In the genomic region with DNA sequence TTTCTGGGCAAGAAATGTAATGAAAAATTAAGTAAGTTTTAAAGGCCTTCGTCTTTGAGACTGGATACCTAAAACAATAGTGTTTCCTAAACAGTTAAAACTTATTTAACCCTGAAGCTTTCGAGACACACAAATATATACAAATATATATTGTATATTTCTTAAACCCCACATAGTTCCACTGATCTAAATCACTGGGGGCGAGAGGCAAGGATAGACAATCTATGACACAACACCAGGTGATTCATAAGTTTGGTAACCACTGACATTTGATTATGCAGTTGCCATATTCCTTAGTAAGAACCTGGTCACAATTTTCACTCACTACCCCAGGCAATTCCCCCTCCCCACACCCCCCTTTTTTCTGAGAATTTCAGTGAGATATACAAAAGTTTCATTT, we compare ENCODE assay signal across 8 cellular contexts. TPM values are rescaled to one million over a fixed set of nuclear protein-coding genes. Genes with fewer than 3 reads are reported as not detected.
DNase-seq lines count a peak whose midpoint lies in the region; ATAC-seq, FAIRE-seq and TF ChIP-seq lines count a peak whose summit lies in the region.

No MANE protein-coding gene starts in this region.

- peak overlapping the region; percentile 60 for H3K4me3 Mint-ChIP-seq in Calu3 (ENCODE audit: low read depth, unreplicated experiment)

- CTCF ChIA-PET in Calu3 (lab: Charles Lee) = interaction anchor here (0.8 kb wide), 2 partner anchors 43 to 343 kb away, joined by 3 to 4 read pairs; a partner anchor contains a TSS

- ATAC-seq in HG02588 (IDR thresholded peaks at IDR 0.05; ENCODE audit: unreplicated experiment) = no peak

- H3K4me1 Mint-ChIP-seq in Calu3 (ENCODE audit: low read depth, unreplicated experiment) = peaks cover 46% of the 10 kb centered on the region

- H3K9me3 Mint-ChIP-seq in Calu3 (ENCODE audit: low read depth, unreplicated experiment) = no peaks in the 10 kb centered on the region

- no peaks in the 10 kb centered on the region for H3K27me3 Mint-ChIP-seq in Calu3 (ENCODE audit: unreplicated experiment)

- TF ChIP-seq CTCF in Calu3 (IDR thresholded peaks at IDR 0.05; ENCODE audit: unreplicated experiment) (no peak), bronchial epithelial cell (IDR thresholded peaks at IDR 0.05; ENCODE audit: insufficient read depth, low read length, severe bottlenecking) (no peak), GM13976 (IDR thresholded peaks at IDR 0.05; ENCODE audit: borderline replicate concordance, control extremely low read depth, extremely low read depth, insufficient read depth, missing control alignments) (no peak)

- peaks cover 21 to 23% of the 10 kb centered on the region in 2 donors for H3K4me1 ChIP-seq in mucosa of rectum (ENCODE audit: control insufficient read depth in 2 of 2, insufficient read depth in 2 of 2, low read length in 2 of 2)

- peak overlapping the region; percentile 72 to 81 for H3K9ac ChIP-seq in mucosa of rectum (ENCODE audit: low read depth in 1 of 2, low read length in 2 of 2)

- TSS peak; percentile 70 for BruUV-seq in Calu3 (replicated peaks; lab: Mats Ljungman, UMichigan)

- intact Hi-C loops in Calu3 (cut with micrococcal nuclease; ENCODE audit: unreplicated experiment) = no loop called here

- no peak for TF ChIP-seq POLR2A in GM12892 (IDR thresholded peaks at IDR 0.05; ENCODE audit: low read depth, low read length)

- H3K27ac ChIP-seq in mucosa of rectum (ENCODE audit: low read depth in 2 of 2, low read length in 2 of 2) = peak overlapping the region; percentile 63 to 85

- in situ Hi-C loops in GM13976 (cut with MboI; ENCODE audit: low sequenced_read_pairs, unreplicated experiment) = no loop called here

- H3K9me3 ChIP-seq in mucosa of rectum (ENCODE audit: control insufficient read depth in 2 of 2, low read length in 2 of 2) = no peaks in the 10 kb centered on the region

- no peaks in the 10 kb centered on the region for H3K27me3 ChIP-seq in bronchial epithelial cell (ENCODE audit: control insufficient read depth, insufficient read depth, low read length)
- H3K27me3 ChIP-seq in mucosa of rectum (ENCODE audit: control insufficient read depth in 2 of 2, insufficient read depth in 2 of 2, low read length in 2 of 2) = no peaks in the 10 kb centered on the region

- no peaks in the 10 kb centered on the region for H3K36me3 ChIP-seq in bronchial epithelial cell (ENCODE audit: control insufficient read depth, insufficient read depth, low read length)
- peaks cover 0 to 2% of the 10 kb centered on the region in 2 donors for H3K36me3 ChIP-seq in mucosa of rectum (ENCODE audit: control insufficient read depth in 2 of 2, insufficient read depth in 2 of 2, low read length in 2 of 2)

- peaks cover 56% of the 10 kb centered on the region for H3K36me3 Mint-ChIP-seq in Calu3 (ENCODE audit: insufficient read depth, unreplicated experiment)

- FAIRE-seq in bronchial epithelial cell (lab: Jason Lieb, UNC) (no peak), GM12892 (lab: Jason Lieb, UNC) (no peak)

- no peak for DNase-seq in Calu3
- peak; percentile 49 for DNase-seq in NCI-H460 (ENCODE audit: extremely low read depth, low read depth)
- peak; percentile 86 for DNase-seq in bronchial epithelial cell (ENCODE audit: low read depth)
- DNase-seq in GM13976 (ENCODE audit: low spot score) = no peak
- DNase-seq in GM12892 (ENCODE audit: insufficient read length) = no peak
- DNase-seq in NCI-H2171 (lab: John Stamatoyannopoulos, UW) = no peak

- H3K4me3 ChIP-seq in bronchial epithelial cell (ENCODE audit: low read depth, low read length) (peak overlapping the region; percentile 46), mucosa of rectum (ENCODE audit: low read length in 2 of 2) (peak overlapping the region; percentile 82 to 86)

- H3K27ac Mint-ChIP-seq in Calu3 (ENCODE audit: unreplicated experiment) = peak overlapping the region; percentile 40

RNA-seq across cellular contexts. Expression of a gene that starts 55.3 kb away (rescaled TPM):
- total RNA-seq in Calu3 (2022) (13.5 and 15.5 TPM in 2 replicates), bronchial epithelial cell (17.6 and 22.9 TPM in 2 replicates)
- 21.7 and 24.9 TPM in 2 replicates for total RNA-seq in NCI-H460 (2014; rRNA removed; shearing (Covaris generic))
- polyA plus RNA-seq in NCI-H460 (2014; cell fraction: nucleus; rRNA removed) = 43.8 and 53.3 TPM in 2 replicates
- 16.0 TPM for polyA plus RNA-seq in GM12892 (2012; ENCODE audit: missing spikeins)

Comparison
In these comparisons a context has a peak if more than half of its experiments do, and no peak if none do; other contexts are left out.
1. DNase-seq: peak in NCI-H460 (single experiment) and bronchial epithelial cell (single experiment); none in Calu3 (single experiment), GM13976 (single experiment), GM12892 (single experiment) and NCI-H2171 (single experiment).